26 cellular contexts compared by ENCODE assay signal in the genomic region with DNA sequence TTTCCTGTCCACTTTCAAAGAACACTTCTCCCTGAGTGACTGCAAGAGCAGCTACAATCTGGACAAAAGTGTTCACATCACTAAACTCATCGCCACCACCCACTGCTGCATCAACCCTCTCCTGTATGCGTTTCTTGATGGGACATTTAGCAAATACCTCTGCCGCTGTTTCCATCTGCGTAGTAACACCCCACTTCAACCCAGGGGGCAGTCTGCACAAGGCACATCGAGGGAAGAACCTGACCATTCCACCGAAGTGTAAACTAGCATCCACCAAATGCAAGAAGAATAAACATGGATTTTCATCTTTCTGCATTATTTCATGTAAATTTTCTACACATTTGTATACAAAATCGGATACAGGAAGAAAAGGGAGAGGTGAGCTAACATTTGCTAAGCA. TPM values are rescaled to one million over a fixed set of nuclear protein-coding genes. Genes with fewer than 3 reads are reported as not detected.
A peak's percentile ranks its signal among the peaks of the same experiment; 100 is the strongest.
DNase-seq lines count a peak whose midpoint lies in the region; ATAC-seq and TF ChIP-seq lines count a peak whose summit lies in the region.
"Had no signal": no experiment of that assay in that cellular context is flagged by ENCODE, and none has a peak within 500 bp of the region (broad histone marks: within the 10 kb centered on the region; RNA-seq: fewer than 3 reads in every experiment).

No MANE protein-coding gene starts in this region.

- DNase-seq in activated naive CD8-positive, alpha-beta T cell treated with anti-CD3 and anti-CD28 coated beads, Interleukin-2, amount 50 U/mL, for 24 hours: no peak
- no peak for DNase-seq in activated T-helper 1 cell treated with anti-CD3 and anti-CD28 coated beads, Interleukin-12 subunit alpha, Interleukin-12 subunit beta, Interleukin-2, Interleukin-4 antibody, amounts not matched to agents 30 ng/mL and 10 ng/mL and 1 ng/mL, durations not matched to agents 14 hours and 24 hours and 36 hours (ENCODE audit: low spot score)
- DNase-seq in lower lobe of right lung (no peak), upper lobe of left lung (no peak), dermis blood vessel endothelial cell (no peak), Karpas-422 (no peak), SKM-1 (lab: John Stamatoyannopoulos, UW; ENCODE audit: unreplicated experiment) (no peak)
- DNase-seq: activated naive CD4-positive, alpha-beta T cell treated with anti-CD3 and anti-CD28 coated beads, Interleukin-2, amount 10 ng/mL, durations not matched to agents 7 days and 5 days; activated T-cell treated with anti-CD3 and anti-CD28 coated beads, Interleukin-2, amount 50 U/mL, for 48 hours; Caco-2; DMS79; dorsolateral prefrontal cortex; KBM-7; left ventricle myocardium inferior; naive B cell; NCI-H1436; NCI-H446; NCI-H774; T-helper 2 cell; trophoblast cell had no signal

- no peaks in the 10 kb centered on the region for H3K36me3 ChIP-seq in lower lobe of right lung
- H3K36me3 ChIP-seq in upper lobe of left lung: no peaks in the 10 kb centered on the region
- no peaks in the 10 kb centered on the region for H3K36me3 ChIP-seq in Karpas-422 (ENCODE audit: insufficient read depth, low read length)
- H3K36me3 ChIP-seq: left ventricle myocardium inferior had no signal

- no peak overlapping the region for H3K27ac Mint-ChIP-seq in activated naive CD8-positive, alpha-beta T cell
- H3K27ac Mint-ChIP-seq in activated naive CD8-positive, alpha-beta T cell treated with anti-CD3 and anti-CD28 coated beads, Interleukin-2, amount 50 U/mL, for 24 hours: no peak overlapping the region
- no peak overlapping the region for H3K27ac Mint-ChIP-seq in activated T-helper 1 cell treated with anti-CD3 and anti-CD28 coated beads, Interleukin-12 subunit alpha, Interleukin-12 subunit beta, Interleukin-2, Interleukin-4 antibody, amounts not matched to agents 30 ng/mL and 10 ng/mL and 1 ng/mL, durations not matched to agents 14 hours and 24 hours and 36 hours
- H3K27ac Mint-ChIP-seq: mesothelial cell of epicardium, naive B cell had no signal

- peak overlapping the region; percentile 4 for H3K4me3 Mint-ChIP-seq in activated naive CD8-positive, alpha-beta T cell
- H3K4me3 Mint-ChIP-seq in activated naive CD8-positive, alpha-beta T cell treated with anti-CD3 and anti-CD28 coated beads, Interleukin-2, amount 50 U/mL, for 24 hours: no peak overlapping the region
- H3K4me3 Mint-ChIP-seq in activated T-helper 1 cell treated with anti-CD3 and anti-CD28 coated beads, Interleukin-12 subunit alpha, Interleukin-12 subunit beta, Interleukin-2, Interleukin-4 antibody, amounts not matched to agents 30 ng/mL and 10 ng/mL and 1 ng/mL, durations not matched to agents 14 hours and 24 hours and 36 hours: peak overlapping the region; percentile 9
- H3K4me3 Mint-ChIP-seq: mesothelial cell of epicardium had no signal

- H3K4me1 ChIP-seq in lower lobe of right lung: peaks cover 87% of the 10 kb centered on the region
- peaks cover 73 to 81% (median 74%) of the 10 kb centered on the region in 4 donors for H3K4me1 ChIP-seq in upper lobe of left lung
- peaks cover 7% of the 10 kb centered on the region for H3K4me1 ChIP-seq in Karpas-422 (ENCODE audit: low read length)

- 62 to 74% methylated on average over 7 of the region's 7 CpGs for WGBS in upper lobe of left lung, 2 donors

- no peak overlapping the region for H3K9ac ChIP-seq in Karpas-422 (ENCODE audit: low read length)

- intact Hi-C loops in activated T-helper 1 cell treated with anti-CD3 and anti-CD28 coated beads, Interleukin-12 subunit alpha, Interleukin-12 subunit beta, Interleukin-2, Interleukin-4 antibody, amounts not matched to agents 30 ng/mL and 10 ng/mL and 1 ng/mL, durations not matched to agents 14 hours and 24 hours and 36 hours (cut with micrococcal nuclease): no loop called here
- intact Hi-C loops in lower lobe of right lung (cut with DNase I): no loop called here

- H3K79me2 ChIP-seq in Karpas-422 (ENCODE audit: low read length): no peaks in the 10 kb centered on the region

- H3K27ac ChIP-seq in lower lobe of right lung: no peak overlapping the region
- H3K27ac ChIP-seq in upper lobe of left lung: peak overlapping the region; percentile 17 to 93 (median 90)
- no peak overlapping the region for H3K27ac ChIP-seq in Karpas-422 (ENCODE audit: low read length)

- no peak overlapping the region for H2AFZ ChIP-seq in Karpas-422 (ENCODE audit: low read length)

- no peak overlapping the region for H3K4me2 ChIP-seq in Karpas-422 (ENCODE audit: low read depth, low read length, poor library complexity, severe bottlenecking)

- no peak for ATAC-seq in activated naive CD8-positive, alpha-beta T cell treated with anti-CD3 and anti-CD28 coated beads, Interleukin-2, amount 50 U/mL, for 24 hours
- no peak for ATAC-seq in lower lobe of right lung
- ATAC-seq in upper lobe of left lung (ENCODE audit: low FRiP score in 2 of 2): no peak

- TF ChIP-seq EP300 in upper lobe of left lung (IDR thresholded peaks at IDR 0.05): no peak

- no peaks in the 10 kb centered on the region for H3K36me3 Mint-ChIP-seq in activated naive CD8-positive, alpha-beta T cell
- peaks cover 6% of the 10 kb centered on the region for H3K36me3 Mint-ChIP-seq in activated naive CD8-positive, alpha-beta T cell treated with anti-CD3 and anti-CD28 coated beads, Interleukin-2, amount 50 U/mL, for 24 hours (ENCODE audit: low read depth)
- H3K36me3 Mint-ChIP-seq in activated T-helper 1 cell treated with anti-CD3 and anti-CD28 coated beads, Interleukin-12 subunit alpha, Interleukin-12 subunit beta, Interleukin-2, Interleukin-4 antibody, amounts not matched to agents 30 ng/mL and 10 ng/mL and 1 ng/mL, durations not matched to agents 14 hours and 24 hours and 36 hours (ENCODE audit: low read depth): peaks cover 6% of the 10 kb centered on the region
- H3K36me3 Mint-ChIP-seq: mesothelial cell of epicardium, naive B cell had no signal

- H3K9me3 ChIP-seq in lower lobe of right lung: no peaks in the 10 kb centered on the region
- no peaks in the 10 kb centered on the region for H3K9me3 ChIP-seq in upper lobe of left lung
- H3K9me3 ChIP-seq in Karpas-422 (ENCODE audit: low read length): no peaks in the 10 kb centered on the region
- H3K9me3 ChIP-seq: Caco-2, left ventricle myocardium inferior had no signal

- H3K9me2 ChIP-seq in Karpas-422 (replicated peaks; ENCODE audit: insufficient read depth, low read length): no peaks in the 10 kb centered on the region

- H3K27me3 Mint-ChIP-seq in activated naive CD8-positive, alpha-beta T cell: no peaks in the 10 kb centered on the region
- no peaks in the 10 kb centered on the region for H3K27me3 Mint-ChIP-seq in activated naive CD8-positive, alpha-beta T cell treated with anti-CD3 and anti-CD28 coated beads, Interleukin-2, amount 50 U/mL, for 24 hours
- peaks cover 22% of the 10 kb centered on the region for H3K27me3 Mint-ChIP-seq in activated T-helper 1 cell treated with anti-CD3 and anti-CD28 coated beads, Interleukin-12 subunit alpha, Interleukin-12 subunit beta, Interleukin-2, Interleukin-4 antibody, amounts not matched to agents 30 ng/mL and 10 ng/mL and 1 ng/mL, durations not matched to agents 14 hours and 24 hours and 36 hours (ENCODE audit: insufficient read depth)
- H3K27me3 Mint-ChIP-seq: central memory CD8-positive, alpha-beta T cell; naive B cell had no signal

- TF ChIP-seq POLR2A in upper lobe of left lung (IDR thresholded peaks at IDR 0.05): no peak

- no peaks in the 10 kb centered on the region for H4K20me1 ChIP-seq in Karpas-422 (ENCODE audit: insufficient read depth, low read depth, low read length)

- TF ChIP-seq CTCF in lower lobe of right lung (IDR thresholded peaks at IDR 0.05) (no peak), upper lobe of left lung (IDR thresholded peaks at IDR 0.05) (no peak)

- H3K27me3 ChIP-seq in lower lobe of right lung (ENCODE audit: low read depth) (no peaks in the 10 kb centered on the region), upper lobe of left lung (no peaks in the 10 kb centered on the region), Karpas-422 (ENCODE audit: low read length) (no peaks in the 10 kb centered on the region)
- H3K27me3 ChIP-seq: dorsolateral prefrontal cortex had no signal

- peak overlapping the region; percentile 49 for H3K4me3 ChIP-seq in lower lobe of right lung
- peak overlapping the region in 2 of 4 donors; percentile 37 to 52 for H3K4me3 ChIP-seq in upper lobe of left lung
- no peak overlapping the region for H3K4me3 ChIP-seq in Karpas-422 (ENCODE audit: low read length)

- H3K9me3 Mint-ChIP-seq in activated naive CD8-positive, alpha-beta T cell (ENCODE audit: low read depth): no peaks in the 10 kb centered on the region
- no peaks in the 10 kb centered on the region for H3K9me3 Mint-ChIP-seq in activated naive CD8-positive, alpha-beta T cell treated with anti-CD3 and anti-CD28 coated beads, Interleukin-2, amount 50 U/mL, for 24 hours
- no peaks in the 10 kb centered on the region for H3K9me3 Mint-ChIP-seq in activated T-helper 1 cell treated with anti-CD3 and anti-CD28 coated beads, Interleukin-12 subunit alpha, Interleukin-12 subunit beta, Interleukin-2, Interleukin-4 antibody, amounts not matched to agents 30 ng/mL and 10 ng/mL and 1 ng/mL, durations not matched to agents 14 hours and 24 hours and 36 hours
- H3K9me3 Mint-ChIP-seq: activated naive CD4-positive, alpha-beta T cell treated with anti-CD3 and anti-CD28 coated beads, Interleukin-2, amount 10 ng/mL, durations not matched to agents 7 days and 5 days; central memory CD8-positive, alpha-beta T cell; mesothelial cell of epicardium; naive B cell had no signal

- peaks cover 34% of the 10 kb centered on the region for H3K4me1 Mint-ChIP-seq in activated naive CD8-positive, alpha-beta T cell (ENCODE audit: low read depth)
- H3K4me1 Mint-ChIP-seq in activated naive CD8-positive, alpha-beta T cell treated with anti-CD3 and anti-CD28 coated beads, Interleukin-2, amount 50 U/mL, for 24 hours: peaks cover 39% of the 10 kb centered on the region
- peaks cover 42% of the 10 kb centered on the region for H3K4me1 Mint-ChIP-seq in activated T-helper 1 cell treated with anti-CD3 and anti-CD28 coated beads, Interleukin-12 subunit alpha, Interleukin-12 subunit beta, Interleukin-2, Interleukin-4 antibody, amounts not matched to agents 30 ng/mL and 10 ng/mL and 1 ng/mL, durations not matched to agents 14 hours and 24 hours and 36 hours (ENCODE audit: low read depth)

RNA-seq across cellular contexts. Expression of gene CCRL2, which starts 1.8 kb away (rescaled TPM):
- 2.2 and 3.9 TPM in 2 replicates for total RNA-seq in activated T-helper 1 cell treated with anti-CD3 and anti-CD28 coated beads, Interleukin-12 subunit alpha, Interleukin-12 subunit beta, Interleukin-2, Interleukin-4 antibody, amounts not matched to agents 30 ng/mL and 10 ng/mL and 1 ng/mL, durations not matched to agents 14 hours and 24 hours and 36 hours
- 23.5 TPM for total RNA-seq in lower lobe of right lung
- 10 to 100 TPM in 4 of 6 donors, 1 to 10 TPM in 2; 4.2 to 25.5 (median 13.7) TPM for total RNA-seq in upper lobe of left lung
- total RNA-seq in dermis blood vessel endothelial cell: 5.1 and 5.7 TPM in 2 replicates
- total RNA-seq in Karpas-422 (2014; rRNA removed; shearing (Covaris generic); ENCODE audit: low replicate concordance): 0.14 TPM in 1 of 2 replicates, not detected in the other
- total RNA-seq: A673, mesothelial cell of epicardium had no signal

RNA-seq across cellular contexts. Expression of gene CCR5, which starts 38.1 kb away (rescaled TPM):
- 5.8 TPM in 2 replicates for total RNA-seq in activated T-helper 1 cell treated with anti-CD3 and anti-CD28 coated beads, Interleukin-12 subunit alpha, Interleukin-12 subunit beta, Interleukin-2, Interleukin-4 antibody, amounts not matched to agents 30 ng/mL and 10 ng/mL and 1 ng/mL, durations not matched to agents 14 hours and 24 hours and 36 hours
- total RNA-seq in lower lobe of right lung (5.3 TPM), upper lobe of left lung (1 to 10 TPM in 5 of 6 donors, under 1 TPM in 1; 0.33 to 8.6 (median 3.1) TPM), dermis blood vessel endothelial cell (not detected in 2 replicates)
- not detected in 2 replicates for total RNA-seq in Karpas-422 (2014; rRNA removed; shearing (Covaris generic); ENCODE audit: low replicate concordance)
- total RNA-seq: A673, Caco-2, mesothelial cell of epicardium, osteoblast had no signal

RNA-seq across cellular contexts. Expression of gene CCR2, which starts 54.9 kb away (rescaled TPM):
- total RNA-seq in activated T-helper 1 cell treated with anti-CD3 and anti-CD28 coated beads, Interleukin-12 subunit alpha, Interleukin-12 subunit beta, Interleukin-2, Interleukin-4 antibody, amounts not matched to agents 30 ng/mL and 10 ng/mL and 1 ng/mL, durations not matched to agents 14 hours and 24 hours and 36 hours: 20.6 and 21.0 TPM in 2 replicates
- total RNA-seq in lower lobe of right lung: 15.8 TPM
- 10 to 100 TPM in 1 of 6 donors, 1 to 10 TPM in 5; 2.1 to 27.8 (median 6.6) TPM for total RNA-seq in upper lobe of left lung
- total RNA-seq in dermis blood vessel endothelial cell: not detected in 2 replicates
- total RNA-seq in Karpas-422 (2014; rRNA removed; shearing (Covaris generic); ENCODE audit: low replicate concordance): not detected in 2 replicates
- total RNA-seq: A673, Caco-2, mesothelial cell of epicardium, osteoblast had no signal

RNA-seq across cellular contexts. Expression of gene LTF, which starts 55.9 kb away (rescaled TPM):
- total RNA-seq in activated T-helper 1 cell treated with anti-CD3 and anti-CD28 coated beads, Interleukin-12 subunit alpha, Interleukin-12 subunit beta, Interleukin-2, Interleukin-4 antibody, amounts not matched to agents 30 ng/mL and 10 ng/mL and 1 ng/mL, durations not matched to agents 14 hours and 24 hours and 36 hours: not detected in 2 replicates
- 53.5 TPM for total RNA-seq in lower lobe of right lung
- 10 to 100 TPM in 3 of 6 donors, 1 to 10 TPM in 3; 3.3 to 85.9 (median 12.5) TPM for total RNA-seq in upper lobe of left lung
- total RNA-seq in dermis blood vessel endothelial cell: 0.51 and 0.93 TPM in 2 replicates
- not detected in 2 replicates for total RNA-seq in Karpas-422 (2014; rRNA removed; shearing (Covaris generic); ENCODE audit: low replicate concordance)
- total RNA-seq: A673; activated CD8-positive, alpha-beta memory T cell treated with anti-CD3 and anti-CD28 coated beads for 36 hours; Caco-2; mesothelial cell of epicardium had no signal

Comparison
In these comparisons a context has a peak if more than half of its experiments do, and no peak if none do; other contexts are left out.
1. H3K27ac ChIP-seq: peak in upper lobe of left lung (4 of 4); none in lower lobe of right lung (single experiment) and Karpas-422 (single experiment).